Comparison of ENCODE assay signal across 15 cellular contexts in the genomic region with DNA sequence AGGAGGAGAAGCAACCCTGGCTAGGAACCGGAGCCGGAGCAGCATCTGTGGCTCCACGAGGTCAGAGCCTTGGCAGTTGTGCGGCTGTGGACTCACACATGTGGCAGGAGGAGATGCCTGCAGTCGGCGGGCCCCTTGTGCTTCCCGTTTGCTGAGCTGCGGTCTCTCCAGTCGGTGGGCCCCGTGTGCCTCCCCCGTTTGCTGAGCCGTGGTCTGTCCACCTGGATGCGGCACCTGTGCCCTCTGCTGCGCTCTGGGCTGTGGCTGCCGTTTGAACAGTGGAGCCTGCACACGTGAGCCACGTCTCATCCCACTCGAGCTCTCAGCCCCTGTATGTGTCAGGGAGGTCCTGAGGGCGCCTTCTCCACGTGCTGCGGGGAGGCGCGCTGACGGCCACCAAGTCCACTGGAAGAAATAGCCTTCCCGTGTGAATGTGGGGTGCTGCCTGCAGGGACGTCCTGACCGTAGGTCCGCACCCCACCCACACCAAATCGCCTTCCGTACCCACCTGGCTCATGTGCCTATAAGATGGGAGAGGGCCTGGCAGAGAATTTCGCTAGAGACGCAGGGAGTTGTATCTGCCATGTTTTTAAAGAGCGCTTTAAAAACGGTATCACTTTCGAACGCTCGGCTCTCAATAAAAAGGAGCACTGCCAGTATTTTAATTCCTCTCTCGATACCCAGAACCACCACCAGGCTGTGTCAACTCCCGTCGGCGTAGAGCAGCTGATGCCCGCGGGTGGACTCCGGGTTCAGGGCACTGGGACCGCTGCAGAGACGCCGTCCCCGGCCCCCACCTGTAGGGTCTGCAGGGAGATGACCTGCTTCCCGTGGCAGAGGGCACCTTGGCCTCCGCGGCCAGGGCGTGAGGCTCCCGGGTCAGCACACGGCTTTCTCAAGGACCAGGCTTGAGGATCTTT.
DNase-seq lines count a peak whose midpoint lies in the region; TF ChIP-seq lines count a peak whose summit lies in the region.
"Had no signal": no experiment of that assay in that cellular context is flagged by ENCODE, and none has a peak within 500 bp of the region (broad histone marks: within the 10 kb centered on the region; RNA-seq: fewer than 3 reads in every experiment).

No MANE protein-coding gene starts in this region.

- intact Hi-C loops in ovary (cut with DNase I): no loop called here

- peaks cover 43% of the 10 kb centered on the region for H3K4me1 Mint-ChIP-seq in activated naive CD4-positive, alpha-beta T cell treated with anti-CD3 and anti-CD28 coated beads, Interleukin-2, amount 50 U/mL, for 24 hours
- no peaks in the 10 kb centered on the region for H3K4me1 Mint-ChIP-seq in progenitor cell of endocrine pancreas (ENCODE audit: low read depth)

- no peak for TF ChIP-seq EP300 in ovary (IDR thresholded peaks at IDR 0.05)

- no peaks in the 10 kb centered on the region for H3K27me3 ChIP-seq in H7 (ENCODE audit: control insufficient read depth, insufficient read depth, low read length)
- H3K27me3 ChIP-seq in ovary: no peaks in the 10 kb centered on the region

- peak overlapping the region; percentile 12 for H3K27ac Mint-ChIP-seq in activated naive CD4-positive, alpha-beta T cell treated with anti-CD3 and anti-CD28 coated beads, Interleukin-2, amount 50 U/mL, for 24 hours
- H3K27ac Mint-ChIP-seq in progenitor cell of endocrine pancreas: no peak overlapping the region
- H3K27ac Mint-ChIP-seq: activated T-helper 2 cell treated with anti-CD3 and anti-CD28 coated beads, Interferon-gamma antibody, Interleukin-2, Interleukin-4, amounts not matched to agents 10 μg/mL and 5 μg/mL and 100 μg/mL, durations not matched to agents 14 hours and 24 hours and 36 hours; memory B cell had no signal

- no peaks in the 10 kb centered on the region for H3K27me3 Mint-ChIP-seq in activated naive CD4-positive, alpha-beta T cell treated with anti-CD3 and anti-CD28 coated beads, Interleukin-2, amount 50 U/mL, for 24 hours
- peaks cover 19% of the 10 kb centered on the region for H3K27me3 Mint-ChIP-seq in progenitor cell of endocrine pancreas
- H3K27me3 Mint-ChIP-seq: memory B cell had no signal

- H3K4me3 Mint-ChIP-seq in activated naive CD4-positive, alpha-beta T cell treated with anti-CD3 and anti-CD28 coated beads, Interleukin-2, amount 50 U/mL, for 24 hours: no peak overlapping the region
- no peak overlapping the region for H3K4me3 Mint-ChIP-seq in progenitor cell of endocrine pancreas (ENCODE audit: low read depth)
- H3K4me3 Mint-ChIP-seq: memory B cell had no signal

- no peak for TF ChIP-seq CTCF in ovary (IDR thresholded peaks at IDR 0.05)
- no peak for TF ChIP-seq CTCF in progenitor cell of endocrine pancreas (IDR thresholded peaks at IDR 0.05; ENCODE audit: unreplicated experiment)

- no peaks in the 10 kb centered on the region for H3K9me3 Mint-ChIP-seq in activated naive CD4-positive, alpha-beta T cell treated with anti-CD3 and anti-CD28 coated beads, Interleukin-2, amount 50 U/mL, for 24 hours
- H3K9me3 Mint-ChIP-seq in progenitor cell of endocrine pancreas (ENCODE audit: low read depth): no peaks in the 10 kb centered on the region
- H3K9me3 Mint-ChIP-seq: activated T-helper 2 cell treated with anti-CD3 and anti-CD28 coated beads, Interferon-gamma antibody, Interleukin-2, Interleukin-4, amounts not matched to agents 10 μg/mL and 5 μg/mL and 100 μg/mL, durations not matched to agents 14 hours and 24 hours and 36 hours; memory B cell had no signal

- TF ChIP-seq POLR2A in ovary (IDR thresholded peaks at IDR 0.05): no peak

- no peaks in the 10 kb centered on the region for H3K4me1 ChIP-seq in ovary (ENCODE audit: insufficient read depth)

- H3K27ac ChIP-seq in ovary: no peak overlapping the region
- H3K27ac ChIP-seq: GM23248 had no signal

- H3K4me3 ChIP-seq in H7 (ENCODE audit: insufficient read depth, low read depth, low read length): no peak overlapping the region
- H3K4me3 ChIP-seq in ovary: no peak overlapping the region
- H3K4me3 ChIP-seq: GM23248 had no signal

- 93 to 95% (median 93%) methylated on average over 54 of the region's 54 CpGs for WGBS in ovary, 3 donors

- no peaks in the 10 kb centered on the region for H3K9me3 ChIP-seq in ovary

- H3K36me3 ChIP-seq in H7 (replicated peaks; ENCODE audit: control insufficient read depth, insufficient read depth, low read length) (no peaks in the 10 kb centered on the region), ovary (no peaks in the 10 kb centered on the region)

- peaks cover 12% of the 10 kb centered on the region for H3K36me3 Mint-ChIP-seq in activated naive CD4-positive, alpha-beta T cell treated with anti-CD3 and anti-CD28 coated beads, Interleukin-2, amount 50 U/mL, for 24 hours
- H3K36me3 Mint-ChIP-seq in progenitor cell of endocrine pancreas (ENCODE audit: insufficient read depth): no peaks in the 10 kb centered on the region

- peak; percentile 24 for DNase-seq in activated CD4-positive, CD25-positive, alpha-beta regulatory T cell treated with anti-CD3 and anti-CD28 coated beads, Interleukin-2, amount 50 U/mL, for 72 hours
- DNase-seq in activated CD4-positive, CD25-positive, alpha-beta regulatory T cell (lab: John Stamatoyannopoulos, UW): no peak
- DNase-seq in H7: peak; percentile 69
- peak; percentile 5 to 32 (median 18) for DNase-seq in ovary
- DNase-seq in progenitor cell of endocrine pancreas (ENCODE audit: low spot score, unreplicated experiment): no peak
- no peak for DNase-seq in DMS79 treated with DMSO at 0.1 percent for 48 hours (lab: John Stamatoyannopoulos, UW)
- no peak for DNase-seq in RKO (ENCODE audit: low spot score)
- DNase-seq: DND-41, foreskin fibroblast, GM23248, NCI-H2081 treated with DMSO at 0.1 percent for 48 hours, NCI-H69 had no signal

Comparison
In these comparisons a context has a peak if more than half of its experiments do, and no peak if none do; other contexts are left out.
1. DNase-seq: peak in activated CD4-positive, CD25-positive, alpha-beta regulatory T cell treated with anti-CD3 and anti-CD28 coated beads, Interleukin-2, amount 50 U/mL, for 72 hours (single experiment), H7 (single experiment) and ovary (5 of 5); none in activated CD4-positive, CD25-positive, alpha-beta regulatory T cell (0 of 4), progenitor cell of endocrine pancreas (single experiment), DMS79 treated with DMSO at 0.1 percent for 48 hours (single experiment) and RKO (single experiment).